In the genomic region with DNA sequence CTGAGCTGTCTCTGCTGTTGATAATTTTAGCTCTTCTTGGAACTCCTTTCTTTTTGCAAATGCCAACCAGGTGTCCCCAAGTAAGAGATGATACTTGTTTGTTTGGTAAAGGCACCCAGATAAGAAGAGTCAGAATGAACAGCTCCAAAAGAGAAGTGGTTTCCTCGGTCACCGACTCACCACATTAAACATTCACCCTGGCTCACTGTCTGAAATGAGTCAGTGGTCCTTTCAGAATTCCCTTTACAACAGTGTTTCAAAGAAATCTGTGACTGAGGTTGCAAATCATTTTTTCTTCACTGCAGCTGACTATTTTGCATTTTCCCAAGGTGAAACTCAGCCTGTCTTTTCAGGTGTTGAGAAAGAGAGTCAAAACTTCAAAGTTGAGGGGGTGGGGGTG, we compare ENCODE assay signal across 10 cellular contexts. TPM values are rescaled to one million over a fixed set of nuclear protein-coding genes. Genes with fewer than 3 reads are reported as not detected.
DNase-seq lines count a peak whose midpoint lies in the region; ATAC-seq, FAIRE-seq and TF ChIP-seq lines count a peak whose summit lies in the region.
"Had no signal": no experiment of that assay in that cellular context is flagged by ENCODE, and none has a peak within 500 bp of the region (broad histone marks: within the 10 kb centered on the region; RNA-seq: fewer than 3 reads in every experiment).

No MANE protein-coding gene starts in this region.

- no peaks in the 10 kb centered on the region for H3K9me3 ChIP-seq in mucosa of rectum (ENCODE audit: control insufficient read depth in 2 of 2, low read length in 2 of 2)

- H3K27ac ChIP-seq in mucosa of rectum (ENCODE audit: low read depth in 2 of 2, low read length in 2 of 2) = peak overlapping the region; percentile 32 to 74
- no peak overlapping the region for H3K27ac ChIP-seq in caudate nucleus (ENCODE audit: low read depth, low read length)

- H3K36me3 ChIP-seq in mucosa of rectum (ENCODE audit: control insufficient read depth in 2 of 2, insufficient read depth in 2 of 2, low read length in 2 of 2) = no peaks in the 10 kb centered on the region

- H3K4me1 ChIP-seq in mucosa of rectum (ENCODE audit: control insufficient read depth in 2 of 2, insufficient read depth in 2 of 2, low read length in 2 of 2) = peaks cover 0 to 17% of the 10 kb centered on the region in 2 donors

- no peaks in the 10 kb centered on the region for H3K27me3 ChIP-seq in mucosa of rectum (ENCODE audit: control insufficient read depth in 2 of 2, insufficient read depth in 2 of 2, low read length in 2 of 2)

- H3K9ac ChIP-seq in mucosa of rectum (ENCODE audit: low read depth in 1 of 2, low read length in 2 of 2) = no peak overlapping the region

- peak; percentile 19 for ATAC-seq in HG03558 (IDR thresholded peaks at IDR 0.05; ENCODE audit: extremely low read depth, unreplicated experiment)
- ATAC-seq in HG03196 (IDR thresholded peaks at IDR 0.05; ENCODE audit: unreplicated experiment) = no peak

- H3K4me3 ChIP-seq in mucosa of rectum (ENCODE audit: low read length in 2 of 2) = no peak overlapping the region

- peak; percentile 89 for FAIRE-seq in GM12892 (lab: Jason Lieb, UNC)
- FAIRE-seq: colon had no signal

- DNase-seq in GM12892 (ENCODE audit: insufficient read length) = no peak
- peak; percentile 42 to 54 for DNase-seq in activated CD4-positive, alpha-beta T cell treated with anti-CD3 and anti-CD28 coated beads, Interleukin-2, amount 50 U/mL, for 4 hours
- DNase-seq in LoVo (ENCODE audit: low spot score) = no peak
- DNase-seq in cerebellar cortex (ENCODE audit: low spot score) = no peak
- DNase-seq in caudate nucleus (lab: John Stamatoyannopoulos, UW) = no peak
- DNase-seq: DMS 273 treated with DMSO at 0.1 percent for 48 hours had no signal

- TF ChIP-seq POLR2A in GM12892 (IDR thresholded peaks at IDR 0.05; ENCODE audit: low read depth, low read length) = no peak

RNA-seq across cellular contexts. Expression of gene CXCR4, which starts 16.2 kb away (rescaled TPM):
- 45.6 TPM for polyA plus RNA-seq in GM12892 (2012; ENCODE audit: missing spikeins)

Comparison
In these comparisons a context has a peak if more than half of its experiments do, and no peak if none do; other contexts are left out.
1. DNase-seq: peak in activated CD4-positive, alpha-beta T cell treated with anti-CD3 and anti-CD28 coated beads, Interleukin-2, amount 50 U/mL, for 4 hours (2 of 2); none in GM12892 (single experiment), LoVo (single experiment), cerebellar cortex (single experiment) and caudate nucleus (0 of 61).